ENCODE assay signal across 12 cellular contexts in the genomic region with DNA sequence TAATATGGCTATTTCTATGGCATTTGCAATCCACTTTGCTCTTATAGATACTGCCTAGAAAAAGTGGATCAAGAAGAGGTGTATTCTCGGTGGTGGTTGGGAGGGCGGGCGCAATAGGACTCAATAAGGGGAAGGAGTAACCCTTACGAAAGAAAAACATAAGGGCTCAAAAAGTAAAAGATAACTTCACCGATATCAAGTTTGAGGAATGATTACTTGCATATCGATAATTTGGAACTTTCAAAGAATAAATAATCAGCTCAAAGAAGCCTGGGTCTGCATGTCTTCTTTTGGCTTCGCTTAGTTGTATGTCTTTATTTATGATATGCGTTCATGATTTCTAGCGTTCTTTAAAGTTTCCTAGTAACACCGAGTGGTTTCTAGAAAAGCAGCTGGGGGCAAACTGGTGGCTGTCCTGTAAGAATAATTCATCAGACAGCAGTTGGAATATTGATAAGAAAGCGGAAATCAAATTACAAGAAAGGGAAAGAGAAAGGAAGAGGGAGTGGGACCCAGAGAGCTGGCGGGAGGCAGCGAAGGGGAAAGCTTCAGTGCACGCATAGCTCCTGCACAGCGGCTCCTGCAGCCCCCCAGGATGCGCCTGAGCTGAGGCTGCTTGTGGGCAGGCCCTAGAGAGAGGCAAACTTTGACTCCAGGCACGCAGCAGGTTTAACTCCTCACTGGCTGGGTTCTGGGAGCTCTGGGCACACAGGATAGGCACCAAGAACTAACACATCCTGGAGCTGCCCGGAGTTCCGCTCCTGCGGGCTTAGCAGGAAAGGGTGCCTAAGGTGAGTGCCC. TPM values are rescaled to one million over a fixed set of nuclear protein-coding genes. Genes with fewer than 3 reads are reported as not detected.
DNase-seq lines count a peak whose midpoint lies in the region; ATAC-seq and TF ChIP-seq lines count a peak whose summit lies in the region.
"Had no signal": no experiment of that assay in that cellular context is flagged by ENCODE, and none has a peak within 500 bp of the region (broad histone marks: within the 10 kb centered on the region; RNA-seq: fewer than 3 reads in every experiment).

No MANE protein-coding gene starts in this region.

- H3K36me3 Mint-ChIP-seq in T-helper 1 cell treated with Interleukin-12 subunit alpha and Interleukin-12 subunit beta and Interleukin-4 antibody, amounts not matched to agents 30 μg/mL and 1 μg/mL, for 36 hours (ENCODE audit: low read depth): peaks cover 2% of the 10 kb centered on the region
- no peaks in the 10 kb centered on the region for H3K36me3 Mint-ChIP-seq in WTC11
- peaks cover 7% of the 10 kb centered on the region for H3K36me3 Mint-ChIP-seq in stimulated activated effector memory CD8-positive, alpha-beta T cell treated with anti-CD3 and anti-CD28 coated beads, Interleukin-12 subunit alpha, Interleukin-12 subunit beta, amount 100 ng/mL, for 72 hours

- TF ChIP-seq CTCF in WTC11 (IDR thresholded peaks at IDR 0.05): no peak

- ATAC-seq in WTC11 (peak; percentile 27), left lobe of liver (no peak), GM19035 (IDR thresholded peaks at IDR 0.05; ENCODE audit: unreplicated experiment) (no peak)
- no peak for ATAC-seq in stimulated activated effector memory CD8-positive, alpha-beta T cell treated with anti-CD3 and anti-CD28 coated beads, Interleukin-12 subunit alpha, Interleukin-12 subunit beta, amount 100 ng/mL, for 72 hours

- no peak overlapping the region for H3K27ac Mint-ChIP-seq in T-helper 1 cell treated with Interleukin-12 subunit alpha and Interleukin-12 subunit beta and Interleukin-4 antibody, amounts not matched to agents 30 μg/mL and 1 μg/mL, for 36 hours
- H3K27ac Mint-ChIP-seq in WTC11: no peak overlapping the region
- H3K27ac Mint-ChIP-seq in stimulated activated effector memory CD8-positive, alpha-beta T cell treated with anti-CD3 and anti-CD28 coated beads, Interleukin-12 subunit alpha, Interleukin-12 subunit beta, amount 100 ng/mL, for 72 hours: no peak overlapping the region

- no peaks in the 10 kb centered on the region for H3K9me3 Mint-ChIP-seq in T-helper 1 cell treated with Interleukin-12 subunit alpha and Interleukin-12 subunit beta and Interleukin-4 antibody, amounts not matched to agents 30 μg/mL and 1 μg/mL, for 36 hours
- no peaks in the 10 kb centered on the region for H3K9me3 Mint-ChIP-seq in WTC11
- no peaks in the 10 kb centered on the region for H3K9me3 Mint-ChIP-seq in stimulated activated effector memory CD8-positive, alpha-beta T cell treated with anti-CD3 and anti-CD28 coated beads, Interleukin-12 subunit alpha, Interleukin-12 subunit beta, amount 100 ng/mL, for 72 hours

- H3K4me1 Mint-ChIP-seq in T-helper 1 cell treated with Interleukin-12 subunit alpha and Interleukin-12 subunit beta and Interleukin-4 antibody, amounts not matched to agents 30 μg/mL and 1 μg/mL, for 36 hours (ENCODE audit: low read depth): peaks cover 28% of the 10 kb centered on the region
- H3K4me1 Mint-ChIP-seq in WTC11: peaks cover 57% of the 10 kb centered on the region
- peaks cover 25% of the 10 kb centered on the region for H3K4me1 Mint-ChIP-seq in stimulated activated effector memory CD8-positive, alpha-beta T cell treated with anti-CD3 and anti-CD28 coated beads, Interleukin-12 subunit alpha, Interleukin-12 subunit beta, amount 100 ng/mL, for 72 hours

- H3K4me3 Mint-ChIP-seq in T-helper 1 cell treated with Interleukin-12 subunit alpha and Interleukin-12 subunit beta and Interleukin-4 antibody, amounts not matched to agents 30 μg/mL and 1 μg/mL, for 36 hours: peak overlapping the region; percentile 22
- H3K4me3 Mint-ChIP-seq in WTC11: peak overlapping the region; percentile 77
- H3K4me3 Mint-ChIP-seq in stimulated activated effector memory CD8-positive, alpha-beta T cell treated with anti-CD3 and anti-CD28 coated beads, Interleukin-12 subunit alpha, Interleukin-12 subunit beta, amount 100 ng/mL, for 72 hours: peak overlapping the region; percentile 75

- H3K27me3 Mint-ChIP-seq in T-helper 1 cell treated with Interleukin-12 subunit alpha and Interleukin-12 subunit beta and Interleukin-4 antibody, amounts not matched to agents 30 μg/mL and 1 μg/mL, for 36 hours (ENCODE audit: low read depth): peaks cover 85% of the 10 kb centered on the region
- H3K27me3 Mint-ChIP-seq in WTC11 (ENCODE audit: low read depth): peaks cover 98% of the 10 kb centered on the region

- POLR2A ChIA-PET in WTC11 (lab: Charles Lee): no interaction called here

- CTCF ChIA-PET in WTC11 (lab: Charles Lee): interaction anchor here (0.8 to 5.1 kb wide), 15 partner anchors 26 to 647 kb away, joined by 3 to 35 read pairs (median 5); no protein-coding TSS in a partner anchor

- peak overlapping the region; percentile 13 for H3K4me3 ChIP-seq in iPS-11a (ENCODE audit: low read depth, low read length)

- DNase-seq in T-helper 1 cell: no peak
- peak; percentile 62 for DNase-seq in WTC11 (ENCODE audit: low spot score)
- no peak for DNase-seq in stimulated activated effector memory CD8-positive, alpha-beta T cell treated with anti-CD3 and anti-CD28 coated beads, Interleukin-12 subunit alpha, Interleukin-12 subunit beta, amount 100 ng/mL, for 72 hours (ENCODE audit: low spot score in 2 of 2)
- no peak for DNase-seq in left lobe of liver (ENCODE audit: low spot score)
- no peak for DNase-seq in GOT3 (lab: John Stamatoyannopoulos, UW)
- DNase-seq: activated CD8-positive, alpha-beta memory T cell treated with anti-CD3 and anti-CD28 coated beads, Interleukin-2, amount 50 U/mL, for 48 hours; islet precursor cell; NCI-H446; SK-N-SH had no signal

TF ChIP-seq in WTC11, 78 proteins besides CTCF, POLR2A, EP300 and RAD21 (continues in another document):
- no peak for TF ChIP-seq NFATC4 (CRISPR knock-in tag; IDR thresholded peaks at IDR 0.05)
- TF ChIP-seq, protein P1, sequence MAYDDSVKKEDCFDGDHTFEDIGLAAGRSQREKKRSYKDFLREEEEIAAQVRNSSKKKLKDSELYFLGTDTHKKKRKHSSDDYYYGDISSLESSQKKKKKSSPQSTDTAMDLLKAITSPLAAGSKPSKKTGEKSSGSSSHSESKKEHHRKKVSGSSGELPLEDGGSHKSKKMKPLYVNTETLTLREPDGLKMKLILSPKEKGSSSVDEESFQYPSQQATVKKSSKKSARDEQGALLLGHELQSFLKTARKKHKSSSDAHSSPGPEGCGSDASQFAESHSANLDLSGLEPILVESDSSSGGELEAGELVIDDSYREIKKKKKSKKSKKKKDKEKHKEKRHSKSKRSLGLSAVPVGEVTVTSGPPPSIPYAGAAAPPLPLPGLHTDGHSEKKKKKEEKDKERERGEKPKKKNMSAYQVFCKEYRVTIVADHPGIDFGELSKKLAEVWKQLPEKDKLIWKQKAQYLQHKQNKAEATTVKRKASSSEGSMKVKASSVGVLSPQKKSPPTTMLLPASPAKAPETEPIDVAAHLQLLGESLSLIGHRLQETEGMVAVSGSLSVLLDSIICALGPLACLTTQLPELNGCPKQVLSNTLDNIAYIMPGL (CRISPR knock-in tag; IDR thresholded peaks at IDR 0.05): no peak
- TF ChIP-seq ZNF671 (CRISPR knock-in tag; IDR thresholded peaks at IDR 0.05): no peak
- TF ChIP-seq, protein P2, sequence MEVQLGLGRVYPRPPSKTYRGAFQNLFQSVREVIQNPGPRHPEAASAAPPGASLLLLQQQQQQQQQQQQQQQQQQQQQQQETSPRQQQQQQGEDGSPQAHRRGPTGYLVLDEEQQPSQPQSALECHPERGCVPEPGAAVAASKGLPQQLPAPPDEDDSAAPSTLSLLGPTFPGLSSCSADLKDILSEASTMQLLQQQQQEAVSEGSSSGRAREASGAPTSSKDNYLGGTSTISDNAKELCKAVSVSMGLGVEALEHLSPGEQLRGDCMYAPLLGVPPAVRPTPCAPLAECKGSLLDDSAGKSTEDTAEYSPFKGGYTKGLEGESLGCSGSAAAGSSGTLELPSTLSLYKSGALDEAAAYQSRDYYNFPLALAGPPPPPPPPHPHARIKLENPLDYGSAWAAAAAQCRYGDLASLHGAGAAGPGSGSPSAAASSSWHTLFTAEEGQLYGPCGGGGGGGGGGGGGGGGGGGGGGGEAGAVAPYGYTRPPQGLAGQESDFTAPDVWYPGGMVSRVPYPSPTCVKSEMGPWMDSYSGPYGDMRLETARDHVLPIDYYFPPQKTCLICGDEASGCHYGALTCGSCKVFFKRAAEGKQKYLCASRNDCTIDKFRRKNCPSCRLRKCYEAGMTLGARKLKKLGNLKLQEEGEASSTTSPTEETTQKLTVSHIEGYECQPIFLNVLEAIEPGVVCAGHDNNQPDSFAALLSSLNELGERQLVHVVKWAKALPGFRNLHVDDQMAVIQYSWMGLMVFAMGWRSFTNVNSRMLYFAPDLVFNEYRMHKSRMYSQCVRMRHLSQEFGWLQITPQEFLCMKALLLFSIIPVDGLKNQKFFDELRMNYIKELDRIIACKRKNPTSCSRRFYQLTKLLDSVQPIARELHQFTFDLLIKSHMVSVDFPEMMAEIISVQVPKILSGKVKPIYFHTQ (CRISPR knock-in tag; IDR thresholded peaks at IDR 0.05): no peak
- TF ChIP-seq ATF3 (CRISPR knock-in tag; conservative IDR thresholded peaks at IDR 0.05): no peak
- TF ChIP-seq MYBL2 (CRISPR knock-in tag; IDR thresholded peaks at IDR 0.05): peak; percentile 21; the same call in 1 of the 2 replicates

RNA-seq across cellular contexts. Expression of gene FLI1, which starts 9.1 kb away (rescaled TPM):
- total RNA-seq in WTC11 (2021) (0.39 to 0.63 TPM (median 0.44 TPM) in 3 replicates), left lobe of liver (3.4 TPM)

Comparison
In these comparisons a context has a peak if more than half of its experiments do, and no peak if none do; other contexts are left out.
1. H3K4me3 Mint-ChIP-seq: peak in every context shown above with its lines; median percentile 77 in WTC11; 75 in stimulated activated effector memory CD8-positive, alpha-beta T cell treated with anti-CD3 and anti-CD28 coated beads, Interleukin-12 subunit alpha, Interleukin-12 subunit beta, amount 100 ng/mL, for 72 hours; 22 in T-helper 1 cell treated with Interleukin-12 subunit alpha and Interleukin-12 subunit beta and Interleukin-4 antibody, amounts not matched to agents 30 μg/mL and 1 μg/mL, for 36 hours.